Comparison of ENCODE assay signal across 26 cellular contexts in genomic region chr7:2791390-2791789, GRCh38.
"Had no signal": no experiment of that assay in that cellular context is flagged by ENCODE, and none has a peak within 500 bp of the region (broad histone marks: within the 10 kb centered on the region; RNA-seq: fewer than 3 reads in every experiment).

No MANE protein-coding gene starts in this region.

- DNase-seq: colonic mucosa; effector CD8-positive, alpha-beta T cell; endodermal cell; foreskin fibroblast; gastrocnemius medialis; heart left ventricle; kidney; left lung; mesenchymal stem cell; midbrain; naive thymus-derived CD4-positive, alpha-beta T cell; occipital lobe; pancreas; stimulated activated CD4-positive, alpha-beta T cell treated with anti-CD3 and anti-CD28 coated beads, Interleukin-12 subunit alpha, Interleukin-12 subunit beta, amount 100 ng/mL, for 4 hours; stimulated activated CD4-positive, alpha-beta T cell treated with anti-CD3 and anti-CD28 coated beads, Interleukin-1b, Interleukin-23, amount 100 ng/mL, for 48 hours; stimulated activated CD4-positive, alpha-beta T cell treated with anti-CD3 and anti-CD28 coated beads, Interleukin-4, amount 100 ng/mL, for 1 hour; stimulated activated CD8-positive, alpha-beta memory T cell treated with anti-CD3 and anti-CD28 coated beads, Interleukin-4, amount 100 ng/mL, for 48 hours; stimulated activated naive CD4-positive, alpha-beta T cell; stimulated activated naive CD8-positive, alpha-beta T cell treated with anti-CD3 and anti-CD28 coated beads, Interleukin-15, amount 100 ng/mL, for 72 hours had no signal

- H3K4me3 Mint-ChIP-seq: dendritic cell treated with granulocyte-macrophage colony-stimulating factor and Interleukin-4, amounts not matched to agents 40 ng/mL and 50 ng/mL, for 4 days; endodermal cell; naive thymus-derived CD4-positive, alpha-beta T cell; nephron; stimulated activated naive CD8-positive, alpha-beta T cell treated with anti-CD3 and anti-CD28 coated beads, Interleukin-15, amount 100 ng/mL, for 72 hours; type B pancreatic cell had no signal

- H3K27me3 ChIP-seq: colonic mucosa, gastrocnemius medialis, heart left ventricle, hepatocyte, left lung, pancreas, suprapubic skin had no signal

- H3K27ac ChIP-seq: colonic mucosa, epithelial cell of prostate, gastrocnemius medialis, heart left ventricle, hepatocyte, pancreas, suprapubic skin had no signal

- H3K9me3 Mint-ChIP-seq: dendritic cell treated with granulocyte-macrophage colony-stimulating factor and Interleukin-4, amounts not matched to agents 40 ng/mL and 50 ng/mL, for 4 days; endodermal cell; naive thymus-derived CD4-positive, alpha-beta T cell; nephron; stimulated activated naive CD8-positive, alpha-beta T cell treated with anti-CD3 and anti-CD28 coated beads, Interleukin-15, amount 100 ng/mL, for 72 hours; type B pancreatic cell had no signal

- H3K4me2 ChIP-seq: hepatocyte, smooth muscle cell had no signal

- H3K27ac Mint-ChIP-seq: endodermal cell, type B pancreatic cell had no signal

- H3K27me3 Mint-ChIP-seq: dendritic cell treated with granulocyte-macrophage colony-stimulating factor and Interleukin-4, amounts not matched to agents 40 ng/mL and 50 ng/mL, for 4 days; naive thymus-derived CD4-positive, alpha-beta T cell; stimulated activated naive CD8-positive, alpha-beta T cell treated with anti-CD3 and anti-CD28 coated beads, Interleukin-15, amount 100 ng/mL, for 72 hours; type B pancreatic cell had no signal

- H3K4me3 ChIP-seq: colonic mucosa, gastrocnemius medialis, heart left ventricle, hepatocyte, left lung, pancreas, smooth muscle cell, suprapubic skin had no signal

- H3K4me1 Mint-ChIP-seq: endodermal cell; stimulated activated naive CD8-positive, alpha-beta T cell treated with anti-CD3 and anti-CD28 coated beads, Interleukin-15, amount 100 ng/mL, for 72 hours had no signal

- H3K36me3 ChIP-seq: colonic mucosa had no signal

- H2AFZ ChIP-seq: hepatocyte had no signal

- H3K9me3 ChIP-seq: colonic mucosa, gastrocnemius medialis, heart left ventricle, left lung, pancreas, suprapubic skin had no signal
